ENCODE assay signal across 10 cellular contexts in genomic region chr12:8027856-8028255, GRCh38. TPM values are rescaled to one million over a fixed set of nuclear protein-coding genes. Genes with fewer than 3 reads are reported as not detected.
DNase-seq lines count a peak whose midpoint lies in the region; ATAC-seq, FAIRE-seq and TF ChIP-seq lines count a peak whose summit lies in the region.
"Had no signal": no experiment of that assay in that cellular context is flagged by ENCODE, and none has a peak within 500 bp of the region (broad histone marks: within the 10 kb centered on the region; RNA-seq: fewer than 3 reads in every experiment).

No MANE protein-coding gene starts in this region.

- peaks cover 14 to 23% of the 10 kb centered on the region in 2 experiments for H3K4me1 Mint-ChIP-seq in H9
- H3K4me1 Mint-ChIP-seq in activated naive CD8-positive, alpha-beta T cell treated with anti-CD3 and anti-CD28 coated beads for 36 hours: peaks cover 14% of the 10 kb centered on the region
- H3K4me1 Mint-ChIP-seq in naive thymus-derived CD8-positive, alpha-beta T cell: peaks cover 6 to 26% (median 16%) of the 10 kb centered on the region in 4 donors

- peak overlapping the region; percentile 62 for H3K4me2 ChIP-seq in H9 (ENCODE audit: insufficient read depth, insufficient read length, low read length)

- no peak overlapping the region for H3K23ac ChIP-seq in H9 (ENCODE audit: insufficient read length, low read depth, low read length)

- H4K8ac ChIP-seq in H9 (replicated peaks; ENCODE audit: insufficient read length, low read depth, low read length): no peak overlapping the region

- no peak overlapping the region for H3T11ph ChIP-seq in H9 (ENCODE audit: low read length)

- peak overlapping the region; percentile 66 for H3K4me3 ChIP-seq in BE2C (ENCODE audit: low read depth, low read length)

- H2BK12ac ChIP-seq in H9 (ENCODE audit: insufficient read length, low read depth, low read length): no peak overlapping the region

- no peak overlapping the region for H2BK15ac ChIP-seq in H9 (ENCODE audit: low read depth, low read length)

- H3K27me3 ChIP-seq in BE2C: no peaks in the 10 kb centered on the region
- H3K27me3 ChIP-seq in H9 (ENCODE audit: insufficient read depth, low read length): no peaks in the 10 kb centered on the region
- H3K27me3 ChIP-seq: ascending aorta had no signal

- DNase-seq in BE2C (no peak), H9 (no peak), RCC 7860 (ENCODE audit: low spot score) (no peak)
- no peak for DNase-seq in activated naive CD8-positive, alpha-beta T cell treated with anti-CD3 and anti-CD28 coated beads for 36 hours
- no peak for DNase-seq in naive thymus-derived CD8-positive, alpha-beta T cell
- no peak for DNase-seq in stimulated activated CD4-positive, alpha-beta T cell treated with anti-CD3 and anti-CD28 coated beads, Interleukin-1b, Interleukin-23, amount 100 ng/mL, for 48 hours
- no peak for DNase-seq in activated CD4-positive, alpha-beta T cell treated with anti-CD3 and anti-CD28 coated beads for 1 hour

- no peak overlapping the region for H4K91ac ChIP-seq in H9 (ENCODE audit: insufficient read length, low read depth, low read length)

- H3K36me3 ChIP-seq in BE2C: no peaks in the 10 kb centered on the region
- H3K36me3 ChIP-seq: ascending aorta had no signal

- H3K23me2 ChIP-seq in H9 (ENCODE audit: insufficient read length, low read depth, low read length, poor library complexity, severe bottlenecking): peaks cover 12% of the 10 kb centered on the region

- no peak overlapping the region for H3K56ac ChIP-seq in H9 (ENCODE audit: insufficient read length, low read depth, low read length)

- H2AFZ ChIP-seq in H9 (ENCODE audit: low read length): no peak overlapping the region

- no peak overlapping the region for H2BK20ac ChIP-seq in H9 (ENCODE audit: low read depth, low read length, poor library complexity, severe bottlenecking)

- no peaks in the 10 kb centered on the region for H3K79me2 ChIP-seq in H9 (ENCODE audit: insufficient read depth, low read length)

- no peak for FAIRE-seq in RCC 7860 (lab: Jason Lieb, UNC)

- H3K4ac ChIP-seq in H9 (ENCODE audit: low read depth, low read length): no peak overlapping the region

- H3K14ac ChIP-seq in H9 (ENCODE audit: insufficient read depth, low read length): no peak overlapping the region

- H2BK5ac ChIP-seq in H9 (ENCODE audit: insufficient read length, low read length): no peak overlapping the region

- H3K79me1 ChIP-seq in H9 (ENCODE audit: insufficient read depth, low read depth, low read length, poor library complexity, severe bottlenecking): no peaks in the 10 kb centered on the region

- peak overlapping the region in 2 of 3 experiments; percentile 41 to 79; a peak in 4 of 7 replicates for H3K27ac Mint-ChIP-seq in H9
- H3K27ac Mint-ChIP-seq in activated naive CD8-positive, alpha-beta T cell treated with anti-CD3 and anti-CD28 coated beads for 36 hours: peak overlapping the region; percentile 99
- H3K27ac Mint-ChIP-seq in naive thymus-derived CD8-positive, alpha-beta T cell: peak overlapping the region; percentile 79 to 100 (median 99)

- no peaks in the 10 kb centered on the region for H4K20me1 ChIP-seq in H9 (ENCODE audit: control insufficient read depth, insufficient read depth, insufficient read length)

- no peaks in the 10 kb centered on the region; a peak in 1 of 7 replicates for H3K36me3 Mint-ChIP-seq in H9 (ENCODE audit: insufficient read depth in 1 of 3, low read depth in 3 of 3)
- H3K36me3 Mint-ChIP-seq in activated naive CD8-positive, alpha-beta T cell treated with anti-CD3 and anti-CD28 coated beads for 36 hours: peaks cover 4% of the 10 kb centered on the region
- peaks cover 0 to 10% (median 2%) of the 10 kb centered on the region in 3 donors for H3K36me3 Mint-ChIP-seq in naive thymus-derived CD8-positive, alpha-beta T cell

- no peak overlapping the region for H4K5ac ChIP-seq in H9 (ENCODE audit: insufficient read length, low read depth, low read length)

- POLR2A ChIA-PET in naive thymus-derived CD8-positive, alpha-beta T cell (lab: Charles Lee): interaction anchor here (0.6 to 3.1 kb wide), 13 partner anchors 10 to 1607 kb away, joined by 3 to 28 read pairs (median 7); partner anchors contain the start of genes C3AR1, CD27 and SLC2A3

- H3K9me3 Mint-ChIP-seq in H9: no peaks in the 10 kb centered on the region; a peak in 1 of 5 replicates
- H3K9me3 Mint-ChIP-seq in activated naive CD8-positive, alpha-beta T cell treated with anti-CD3 and anti-CD28 coated beads for 36 hours: no peaks in the 10 kb centered on the region
- no peaks in the 10 kb centered on the region for H3K9me3 Mint-ChIP-seq in naive thymus-derived CD8-positive, alpha-beta T cell

- TF ChIP-seq CTCF in BE2C (IDR thresholded peaks at IDR 0.05; ENCODE audit: low read depth, low read length) (no peak), H9 (conservative IDR thresholded peaks at IDR 0.05) (no peak)

- H2AK5ac ChIP-seq in H9 (ENCODE audit: insufficient read length, low read length): no peak overlapping the region

- H3K18ac ChIP-seq in H9 (ENCODE audit: insufficient read length, low read depth, low read length): no peak overlapping the region

- no peak overlapping the region for H3K27ac ChIP-seq in H9 (ENCODE audit: insufficient read length, low read depth, low read length)

- ATAC-seq in naive thymus-derived CD8-positive, alpha-beta T cell: no peak
- ATAC-seq in GM19455 (IDR thresholded peaks at IDR 0.05; ENCODE audit: unreplicated experiment): no peak

- peak overlapping the region; percentile 91 to 94 for H3K4me3 Mint-ChIP-seq in H9
- peak overlapping the region; percentile 90 for H3K4me3 Mint-ChIP-seq in activated naive CD8-positive, alpha-beta T cell treated with anti-CD3 and anti-CD28 coated beads for 36 hours
- H3K4me3 Mint-ChIP-seq in naive thymus-derived CD8-positive, alpha-beta T cell: peak overlapping the region; percentile 81 to 98 (median 95)

- no peak overlapping the region for H3K9ac ChIP-seq in H9 (ENCODE audit: extremely low read depth, insufficient read length, low read length)

- no peak overlapping the region for H2BK120ac ChIP-seq in H9 (ENCODE audit: low read depth, low read length, poor library complexity, severe bottlenecking)

- whole genome bisulfite sequencing in H9 (ENCODE audit: extremely low coverage, insufficient read length, low lambda C conversion rate): no CpG with 5 or more reads among the region's 5 CpGs

- no peaks in the 10 kb centered on the region for H3K9me3 ChIP-seq in BE2C
- H3K9me3 ChIP-seq in H9 (ENCODE audit: control insufficient read depth, low read depth, low read length): no peaks in the 10 kb centered on the region
- H3K9me3 ChIP-seq: ascending aorta had no signal

- H3K27me3 Mint-ChIP-seq in H9 (ENCODE audit: low read depth): peaks cover 5% of the 10 kb centered on the region
- H3K27me3 Mint-ChIP-seq in activated naive CD8-positive, alpha-beta T cell treated with anti-CD3 and anti-CD28 coated beads for 36 hours: no peaks in the 10 kb centered on the region
- no peaks in the 10 kb centered on the region for H3K27me3 Mint-ChIP-seq in naive thymus-derived CD8-positive, alpha-beta T cell

- H3K4me1 ChIP-seq in BE2C (no peaks in the 10 kb centered on the region), H9 (ENCODE audit: insufficient read depth, low read length) (0 out of 2 replicates have a peak, but pooled peaks cover 2% of the 10 kb centered on the region)

RNA-seq across cellular contexts. Expression of gene FOXJ2, which starts 4.7 kb away (rescaled TPM):
- 7.6 TPM for polyA plus RNA-seq in BE2C (2012; ENCODE audit: insufficient read depth, insufficient read length, low read depth)
- 5.5 and 5.9 TPM in 2 replicates for total RNA-seq in H9 (2021)
- 10 to 100 TPM; 15.5 to 15.9 TPM for total RNA-seq in activated naive CD8-positive, alpha-beta T cell treated with anti-CD3 and anti-CD28 coated beads for 36 hours
- total RNA-seq in naive thymus-derived CD8-positive, alpha-beta T cell: 10 to 100 TPM; 26.6 to 27.1 TPM
- 10 to 100 TPM in 1 of 3 donors, 1 to 10 TPM in 2; 6.7 to 14.4 (median 9.7) TPM for polyA plus RNA-seq in naive thymus-derived CD8-positive, alpha-beta T cell

RNA-seq across cellular contexts. Expression of gene C3AR1, which starts 38.3 kb away (rescaled TPM):
- polyA plus RNA-seq in BE2C (2012; ENCODE audit: insufficient read depth, insufficient read length, low read depth): not detected
- not detected in 2 replicates for total RNA-seq in H9 (2021)
- total RNA-seq in activated naive CD8-positive, alpha-beta T cell treated with anti-CD3 and anti-CD28 coated beads for 36 hours: 1 to 10 TPM; 2.6 to 2.7 TPM
- total RNA-seq in naive thymus-derived CD8-positive, alpha-beta T cell: 1 to 10 TPM; 1.5 to 2.0 TPM
- 1 to 10 TPM in 2 of 3 donors, under 1 TPM in 1; 0.09 to 6.5 (median 2.7) TPM for polyA plus RNA-seq in naive thymus-derived CD8-positive, alpha-beta T cell
- total RNA-seq: NCI-H460 had no signal

RNA-seq across cellular contexts. Expression of gene NECAP1, which starts 54.2 kb away (rescaled TPM):
- polyA plus RNA-seq in BE2C (2012; ENCODE audit: insufficient read depth, insufficient read length, low read depth): 101 TPM
- 23.9 and 27.2 TPM in 2 replicates for total RNA-seq in H9 (2021)
- 10 to 100 TPM; 26.5 to 28.2 TPM for total RNA-seq in activated naive CD8-positive, alpha-beta T cell treated with anti-CD3 and anti-CD28 coated beads for 36 hours
- 10 to 100 TPM; 59.8 to 67.9 TPM for total RNA-seq in naive thymus-derived CD8-positive, alpha-beta T cell
- polyA plus RNA-seq in naive thymus-derived CD8-positive, alpha-beta T cell: 10 to 100 TPM; 20.4 to 26.0 (median 24.9) TPM
